8 cellular contexts compared by ENCODE assay signal in genomic region chr14:94136575-94137331, GRCh38. TPM values are rescaled to one million over a fixed set of nuclear protein-coding genes. Genes with fewer than 3 reads are reported as not detected.
DNase-seq lines count a peak whose midpoint lies in the region; ATAC-seq and TF ChIP-seq lines count a peak whose summit lies in the region.

No MANE protein-coding gene starts in this region.

- CTCF ChIA-PET in Calu3 (lab: Charles Lee): interaction anchor here (0.7 to 2.3 kb wide), 14 partner anchors 37 to 482 kb away, joined by 3 to 18 read pairs (median 4); partner anchors contain the start of genes DDX24, IFI27L1 and PPP4R4

- H3K9me3 Mint-ChIP-seq in Calu3 (ENCODE audit: low read depth, unreplicated experiment): no peaks in the 10 kb centered on the region
- H3K9me3 Mint-ChIP-seq in activated T-cell treated with anti-CD3 and anti-CD28 coated beads, Interleukin-2, amount 50 U/mL, for 72 hours: peaks cover 5% of the 10 kb centered on the region in 2 donors

- intact Hi-C loops in Calu3 (cut with micrococcal nuclease; ENCODE audit: unreplicated experiment): loop anchor here (1.0 to 5.0 kb wide), 3 partner anchors 44 to 199 kb away; no protein-coding TSS in a partner anchor

- H3K4me1 Mint-ChIP-seq in Calu3 (ENCODE audit: low read depth, unreplicated experiment): no peaks in the 10 kb centered on the region
- peaks cover 3% of the 10 kb centered on the region for H3K4me1 Mint-ChIP-seq in activated T-cell treated with anti-CD3 and anti-CD28 coated beads, Interleukin-2, amount 50 U/mL, for 72 hours (ENCODE audit: low read depth)

- peaks cover 14% of the 10 kb centered on the region for H3K27me3 Mint-ChIP-seq in Calu3 (ENCODE audit: unreplicated experiment)
- H3K27me3 Mint-ChIP-seq in activated T-cell treated with anti-CD3 and anti-CD28 coated beads, Interleukin-2, amount 50 U/mL, for 72 hours (ENCODE audit: low read depth): peaks cover 26% of the 10 kb centered on the region

- DNase-seq in Calu3 (peak; percentile 86), KG1 (lab: John Stamatoyannopoulos, UW) (peak; percentile 54), RKO (ENCODE audit: low spot score) (peak; percentile 83), fibroblast of the aortic adventitia (ENCODE audit: low read depth) (peak; percentile 88), non-pigmented ciliary epithelial cell (ENCODE audit: low read depth) (peak; percentile 40), superior temporal gyrus (ENCODE audit: extremely low spot score) (peak; percentile 95)
- peak; percentile 84 to 87 for DNase-seq in activated T-cell treated with anti-CD3 and anti-CD28 coated beads, Interleukin-2, amount 50 U/mL, for 72 hours

- peak overlapping the region; percentile 11 for H3K4me3 ChIP-seq in fibroblast of the aortic adventitia (ENCODE audit: low read depth, low read length)

- peak; percentile 79 for ATAC-seq in GM21360 (IDR thresholded peaks at IDR 0.05; ENCODE audit: unreplicated experiment)
- ATAC-seq in activated T-cell treated with anti-CD3 and anti-CD28 coated beads, Interleukin-2, amount 50 U/mL, for 72 hours (replicated peaks in 1 of 2): peak; percentile 88 to 93

- no TSS peak for BruUV-seq in Calu3 (replicated peaks; lab: Mats Ljungman, UMichigan)

- H3K36me3 Mint-ChIP-seq in Calu3 (ENCODE audit: insufficient read depth, unreplicated experiment): no peaks in the 10 kb centered on the region
- H3K36me3 Mint-ChIP-seq in activated T-cell treated with anti-CD3 and anti-CD28 coated beads, Interleukin-2, amount 50 U/mL, for 72 hours (ENCODE audit: insufficient read depth in 2 of 2): peaks cover 4 to 5% of the 10 kb centered on the region in 2 donors

- TF ChIP-seq CTCF in Calu3 (IDR thresholded peaks at IDR 0.05; ENCODE audit: unreplicated experiment) (peak; percentile 85), fibroblast of the aortic adventitia (IDR thresholded peaks at IDR 0.05; ENCODE audit: insufficient read depth, low read length) (peak; percentile 99)

- H3K27ac Mint-ChIP-seq in Calu3 (ENCODE audit: unreplicated experiment): no peak overlapping the region
- no peak overlapping the region for H3K27ac Mint-ChIP-seq in activated T-cell treated with anti-CD3 and anti-CD28 coated beads, Interleukin-2, amount 50 U/mL, for 72 hours

- H3K4me3 Mint-ChIP-seq in Calu3 (ENCODE audit: low read depth, unreplicated experiment): no peak overlapping the region
- H3K4me3 Mint-ChIP-seq in activated T-cell treated with anti-CD3 and anti-CD28 coated beads, Interleukin-2, amount 50 U/mL, for 72 hours: no peak overlapping the region

RNA-seq across cellular contexts. Expression of gene IFI27L2, which starts 7.3 kb away (rescaled TPM):
- total RNA-seq in Calu3 (2022) (40.4 and 57.1 TPM in 2 replicates), fibroblast of the aortic adventitia (ENCODE audit: low replicate concordance) (107 and 247 TPM in 2 replicates)
- total RNA-seq in activated T-cell treated with anti-CD3 and anti-CD28 coated beads, Interleukin-2, amount 50 U/mL, for 72 hours: 10 to 100 TPM; 52.0 to 66.0 TPM

RNA-seq across cellular contexts. Expression of gene IFI27, which starts 26.2 kb away (rescaled TPM):
- total RNA-seq in Calu3 (2022) (766 and 1,874 TPM in 2 replicates), fibroblast of the aortic adventitia (ENCODE audit: low replicate concordance) (20.2 and 78.2 TPM in 2 replicates)
- 1 to 10 TPM; 5.1 to 7.7 TPM for total RNA-seq in activated T-cell treated with anti-CD3 and anti-CD28 coated beads, Interleukin-2, amount 50 U/mL, for 72 hours

RNA-seq across cellular contexts. Expression of gene PPP4R4, which starts 37.4 kb away (rescaled TPM):
- total RNA-seq in Calu3 (2022): 0.10 and 0.78 TPM in 2 replicates
- total RNA-seq in activated T-cell treated with anti-CD3 and anti-CD28 coated beads, Interleukin-2, amount 50 U/mL, for 72 hours: 1 to 10 TPM; 6.2 to 9.5 TPM
- total RNA-seq in fibroblast of the aortic adventitia (ENCODE audit: low replicate concordance): 0.98 and 7.0 TPM in 2 replicates

RNA-seq across cellular contexts. Expression of gene IFI27L1, which starts 55.6 kb away (rescaled TPM):
- total RNA-seq in Calu3 (2022) (17.2 and 17.7 TPM in 2 replicates), fibroblast of the aortic adventitia (ENCODE audit: low replicate concordance) (8.9 and 12.2 TPM in 2 replicates)
- total RNA-seq in activated T-cell treated with anti-CD3 and anti-CD28 coated beads, Interleukin-2, amount 50 U/mL, for 72 hours: 10 to 100 TPM; 59.6 to 71.4 TPM

RNA-seq across cellular contexts. Expression of gene DDX24, which starts 55.8 kb away (rescaled TPM):
- total RNA-seq in Calu3 (2022) (190 and 229 TPM in 2 replicates), fibroblast of the aortic adventitia (ENCODE audit: low replicate concordance) (130 and 446 TPM in 2 replicates)
- 100 to 1,000 TPM; 193 to 197 TPM for total RNA-seq in activated T-cell treated with anti-CD3 and anti-CD28 coated beads, Interleukin-2, amount 50 U/mL, for 72 hours

Comparison
In these comparisons a context has a peak if more than half of its experiments do, and no peak if none do; other contexts are left out.
1. Peak in every context shown above with its lines: DNase-seq, ATAC-seq and H3K4me3 ChIP-seq.
2. DNase-seq: peak in every context shown above with its lines; median percentile 95 in superior temporal gyrus; 88 in fibroblast of the aortic adventitia; 86 in Calu3; 86 in activated T-cell treated with anti-CD3 and anti-CD28 coated beads, Interleukin-2, amount 50 U/mL, for 72 hours; 83 in RKO; 54 in KG1; 40 in non-pigmented ciliary epithelial cell.